ENCODE assay signal across 10 cellular contexts in the genomic region with DNA sequence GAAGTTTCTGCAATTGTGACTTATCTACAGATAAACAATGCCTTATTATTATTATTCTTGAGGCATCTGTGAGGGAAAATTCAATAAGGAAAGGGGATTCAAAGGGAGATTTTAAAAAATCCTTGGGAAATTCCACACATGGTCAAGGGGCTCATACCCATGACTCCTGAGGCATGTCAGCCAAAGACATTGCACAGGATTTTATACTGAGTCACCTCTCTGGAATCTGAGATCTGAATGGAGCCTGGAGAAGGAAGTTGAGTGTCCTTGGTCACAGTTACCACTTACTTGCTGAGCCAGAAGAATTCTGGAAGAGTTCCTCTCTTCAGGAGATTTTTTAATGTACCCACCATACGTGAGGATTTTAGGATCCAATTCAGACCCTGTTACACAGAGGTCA. TPM values are rescaled to one million over a fixed set of nuclear protein-coding genes. Genes with fewer than 3 reads are reported as not detected.
A peak's percentile ranks its signal among the peaks of the same experiment; 100 is the strongest.
DNase-seq lines count a peak whose midpoint lies in the region; ATAC-seq, FAIRE-seq and TF ChIP-seq lines count a peak whose summit lies in the region.
"Had no signal": no experiment of that assay in that cellular context is flagged by ENCODE, and none has a peak within 500 bp of the region (broad histone marks: within the 10 kb centered on the region; RNA-seq: fewer than 3 reads in every experiment).

No MANE protein-coding gene starts in this region.

- POLR2A ChIA-PET in activated CD8-positive, alpha-beta T cell treated with anti-CD3 and anti-CD28 coated beads for 36 hours (lab: Charles Lee), result no interaction called here

- TF ChIP-seq CTCF in RWPE2 (IDR thresholded peaks at IDR 0.05; ENCODE audit: poor library complexity, severe bottlenecking) (no peak), fibroblast of mammary gland (conservative IDR thresholded peaks at IDR 0.05; ENCODE audit: control insufficient read depth, insufficient read depth, low read depth, low read length) (no peak)
- no peak for TF ChIP-seq CTCF in activated CD8-positive, alpha-beta T cell treated with anti-CD3 and anti-CD28 coated beads for 36 hours (IDR thresholded peaks at IDR 0.05)

- FAIRE-seq in small intestine (lab: Jason Lieb, UNC), result no peak

- ATAC-seq in RWPE2 (ENCODE audit: low read depth) (peak; percentile 87), GM21367 (IDR thresholded peaks at IDR 0.05; ENCODE audit: unreplicated experiment) (no peak)
- no peak for ATAC-seq in activated CD8-positive, alpha-beta T cell treated with anti-CD3 and anti-CD28 coated beads for 36 hours

- CTCF ChIA-PET in activated CD8-positive, alpha-beta T cell treated with anti-CD3 and anti-CD28 coated beads for 36 hours (lab: Charles Lee), result interaction anchor here (0.8 kb wide), 1 partner anchor 21 kb away, joined by 3 read pairs; no protein-coding TSS in a partner anchor

- H3K27me3 ChIP-seq in RWPE2 (ENCODE audit: insufficient read depth, poor library complexity, severe bottlenecking), result no peaks in the 10 kb centered on the region
- H3K27me3 ChIP-seq in small intestine (ENCODE audit: control insufficient read depth in 2 of 2, insufficient read depth in 2 of 2, low read length in 2 of 2), result no peaks in the 10 kb centered on the region

- no peaks in the 10 kb centered on the region for H3K27me3 Mint-ChIP-seq in activated CD8-positive, alpha-beta T cell treated with anti-CD3 and anti-CD28 coated beads for 36 hours

- H3K27ac Mint-ChIP-seq in activated CD8-positive, alpha-beta T cell treated with anti-CD3 and anti-CD28 coated beads for 36 hours, result no peak overlapping the region

- intact Hi-C loops in activated CD8-positive, alpha-beta T cell treated with anti-CD3 and anti-CD28 coated beads for 36 hours (cut with micrococcal nuclease), result no loop called here

- H3K4me1 ChIP-seq in RWPE2 (ENCODE audit: insufficient read depth, poor library complexity, severe bottlenecking), result peaks cover 48% of the 10 kb centered on the region
- H3K4me1 ChIP-seq in small intestine (ENCODE audit: control insufficient read depth in 2 of 2, insufficient read depth in 1 of 2, low read depth in 1 of 2, low read length in 1 of 2), result peaks cover 0 to 2% of the 10 kb centered on the region in 2 donors

- no peaks in the 10 kb centered on the region for H3K9me3 ChIP-seq in RWPE2 (ENCODE audit: severe bottlenecking)
- H3K9me3 ChIP-seq in small intestine (ENCODE audit: control insufficient read depth, low read depth), result no peaks in the 10 kb centered on the region

- H3K36me3 ChIP-seq in RWPE2 (ENCODE audit: low read depth), result no peaks in the 10 kb centered on the region
- H3K36me3 ChIP-seq in small intestine (ENCODE audit: control insufficient read depth in 2 of 2, insufficient read depth in 2 of 2, low read length in 2 of 2), result no peaks in the 10 kb centered on the region

- 64 to 84% (median 83%) methylated on average over 1 of the region's 1 CpG for WGBS in small intestine, 3 donors

- no peak overlapping the region for H3K4me3 Mint-ChIP-seq in activated CD8-positive, alpha-beta T cell treated with anti-CD3 and anti-CD28 coated beads for 36 hours

- no peak overlapping the region for H3K4me3 ChIP-seq in RWPE2 (ENCODE audit: severe bottlenecking)
- H3K4me3 ChIP-seq in fibroblast of mammary gland (ENCODE audit: control insufficient read depth, low read depth, low read length), result no peak overlapping the region
- H3K4me3 ChIP-seq in small intestine (ENCODE audit: low read depth in 1 of 2, low read length in 2 of 2), result no peak overlapping the region

- H3K36me3 Mint-ChIP-seq in activated CD8-positive, alpha-beta T cell treated with anti-CD3 and anti-CD28 coated beads for 36 hours (ENCODE audit: low read depth), result no peaks in the 10 kb centered on the region

- no peaks in the 10 kb centered on the region for H3K9me3 Mint-ChIP-seq in activated CD8-positive, alpha-beta T cell treated with anti-CD3 and anti-CD28 coated beads for 36 hours

- peak overlapping the region; percentile 63 for H3K27ac ChIP-seq in RWPE2 (ENCODE audit: poor library complexity, severe bottlenecking)
- H3K27ac ChIP-seq in small intestine (ENCODE audit: low read depth in 1 of 2, low read length in 1 of 2), result no peak overlapping the region

- no peaks in the 10 kb centered on the region for H3K4me1 Mint-ChIP-seq in activated CD8-positive, alpha-beta T cell treated with anti-CD3 and anti-CD28 coated beads for 36 hours (ENCODE audit: low read depth)

- DNase-seq in GM04503 (ENCODE audit: low read depth) (peak; percentile 79), RWPE2 (ENCODE audit: low spot score) (no peak), fibroblast of mammary gland (ENCODE audit: low read depth) (peak; percentile 94), renal cortical epithelial cell (ENCODE audit: low read depth) (peak; percentile 98), small intestine (no peak), SKM-1 (lab: John Stamatoyannopoulos, UW; ENCODE audit: unreplicated experiment) (no peak)
- no peak for DNase-seq in activated CD8-positive, alpha-beta T cell treated with anti-CD3 and anti-CD28 coated beads for 36 hours
- DNase-seq: NCI-H1694 treated with DMSO at 0.1 percent for 48 hours; stimulated activated CD4-positive, alpha-beta T cell treated with anti-CD3 and anti-CD28 coated beads, Interleukin-2, amount 100 ng/mL, for 24 hours had no signal

RNA-seq across cellular contexts. Expression of gene CXCL8, which starts 14.4 kb away (rescaled TPM):
- 110 and 1,468 TPM in 2 replicates for total RNA-seq in renal cortical epithelial cell
- total RNA-seq in activated CD8-positive, alpha-beta T cell treated with anti-CD3 and anti-CD28 coated beads for 36 hours, result under 1 TPM in 1 of 2 experiments, not detected in 1; 0.18 TPM
- 1 to 10 TPM; 2.2 to 8.6 (median 2.4) TPM for polyA plus RNA-seq in small intestine

Comparison
In these comparisons a context has a peak if more than half of its experiments do, and no peak if none do; other contexts are left out.
1. DNase-seq: peak in GM04503 (single experiment), fibroblast of mammary gland (single experiment) and renal cortical epithelial cell (single experiment); none in RWPE2 (single experiment), activated CD8-positive, alpha-beta T cell treated with anti-CD3 and anti-CD28 coated beads for 36 hours (single experiment), small intestine (single experiment) and SKM-1 (single experiment).
2. RNA of gene CXCL8, which starts 14.4 kb away (total RNA-seq): 110 to 1,468 TPM in renal cortical epithelial cell; 0.18 TPM in activated CD8-positive, alpha-beta T cell treated with anti-CD3 and anti-CD28 coated beads for 36 hours; every median in the first group is over 10 times any median in the second.